ENCODE assay signal across 2 cellular contexts in the genomic region with DNA sequence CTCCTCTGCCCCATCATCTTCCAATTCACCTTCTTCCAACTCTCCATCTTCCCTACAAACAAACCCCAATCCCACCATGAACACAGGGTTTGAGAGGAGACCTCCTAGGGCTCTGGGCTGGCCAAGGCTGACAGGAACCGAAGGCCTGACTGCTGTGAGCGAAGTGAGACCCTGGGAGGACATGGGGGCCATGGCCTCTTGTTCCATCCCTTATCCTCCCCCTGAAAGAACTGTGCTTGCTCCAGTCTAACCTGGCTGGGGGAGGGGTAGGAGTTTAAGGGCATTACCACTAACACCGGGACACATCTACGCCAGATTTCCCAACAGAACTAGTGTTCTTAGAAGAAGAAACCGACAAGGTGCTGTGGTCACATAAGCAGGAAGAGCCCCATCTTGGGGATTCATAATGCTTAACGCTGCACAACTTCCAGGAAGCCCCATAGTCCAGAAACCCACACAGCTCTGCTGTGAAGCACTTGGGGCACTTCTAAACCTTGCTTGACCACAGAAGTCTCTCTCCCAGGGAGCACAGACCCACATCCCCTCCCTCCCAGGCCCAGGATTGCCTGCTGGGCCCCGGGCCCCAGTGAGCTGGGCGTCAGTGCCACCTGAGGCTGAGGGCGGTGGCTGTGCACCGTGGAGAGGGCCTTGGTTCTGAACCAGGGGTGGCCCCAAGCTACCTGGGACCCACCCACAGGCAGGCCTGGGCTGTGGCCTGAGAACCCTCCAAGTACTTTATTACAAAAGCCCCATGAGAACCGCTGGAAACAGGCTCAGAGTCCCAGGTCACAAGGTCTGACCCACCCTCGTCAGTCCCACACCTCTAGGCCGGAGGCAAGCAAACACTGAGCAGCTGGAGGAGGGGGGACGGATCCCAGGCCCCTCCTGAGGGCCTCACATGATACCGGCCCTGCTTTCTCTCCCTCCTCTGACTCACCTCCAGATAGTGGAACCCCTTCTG.
TF ChIP-seq lines count a peak whose summit lies in the region.

No MANE protein-coding gene starts in this region.

TF ChIP-seq in A549, 52 proteins besides CTCF, POLR2A, EP300 and RAD21:
- TF ChIP-seq, protein P1, sequence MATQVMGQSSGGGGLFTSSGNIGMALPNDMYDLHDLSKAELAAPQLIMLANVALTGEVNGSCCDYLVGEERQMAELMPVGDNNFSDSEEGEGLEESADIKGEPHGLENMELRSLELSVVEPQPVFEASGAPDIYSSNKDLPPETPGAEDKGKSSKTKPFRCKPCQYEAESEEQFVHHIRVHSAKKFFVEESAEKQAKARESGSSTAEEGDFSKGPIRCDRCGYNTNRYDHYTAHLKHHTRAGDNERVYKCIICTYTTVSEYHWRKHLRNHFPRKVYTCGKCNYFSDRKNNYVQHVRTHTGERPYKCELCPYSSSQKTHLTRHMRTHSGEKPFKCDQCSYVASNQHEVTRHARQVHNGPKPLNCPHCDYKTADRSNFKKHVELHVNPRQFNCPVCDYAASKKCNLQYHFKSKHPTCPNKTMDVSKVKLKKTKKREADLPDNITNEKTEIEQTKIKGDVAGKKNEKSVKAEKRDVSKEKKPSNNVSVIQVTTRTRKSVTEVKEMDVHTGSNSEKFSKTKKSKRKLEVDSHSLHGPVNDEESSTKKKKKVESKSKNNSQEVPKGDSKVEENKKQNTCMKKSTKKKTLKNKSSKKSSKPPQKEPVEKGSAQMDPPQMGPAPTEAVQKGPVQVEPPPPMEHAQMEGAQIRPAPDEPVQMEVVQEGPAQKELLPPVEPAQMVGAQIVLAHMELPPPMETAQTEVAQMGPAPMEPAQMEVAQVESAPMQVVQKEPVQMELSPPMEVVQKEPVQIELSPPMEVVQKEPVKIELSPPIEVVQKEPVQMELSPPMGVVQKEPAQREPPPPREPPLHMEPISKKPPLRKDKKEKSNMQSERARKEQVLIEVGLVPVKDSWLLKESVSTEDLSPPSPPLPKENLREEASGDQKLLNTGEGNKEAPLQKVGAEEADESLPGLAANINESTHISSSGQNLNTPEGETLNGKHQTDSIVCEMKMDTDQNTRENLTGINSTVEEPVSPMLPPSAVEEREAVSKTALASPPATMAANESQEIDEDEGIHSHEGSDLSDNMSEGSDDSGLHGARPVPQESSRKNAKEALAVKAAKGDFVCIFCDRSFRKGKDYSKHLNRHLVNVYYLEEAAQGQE (IDR thresholded peaks at IDR 0.05), result no peak
- TF ChIP-seq RFX5 (IDR thresholded peaks at IDR 0.05) (no peak), JUNB (IDR thresholded peaks at IDR 0.05) (no peak), FOXS1 (CRISPR knock-in tag; IDR thresholded peaks at IDR 0.05) (no peak)

TF ChIP-seq in K562, 482 proteins besides CTCF, POLR2A, EP300 and RAD21:
- TF ChIP-seq ZNF197 (CRISPR knock-in tag; IDR thresholded peaks at IDR 0.05; ENCODE audit: low read depth), result no peak
- no peak for TF ChIP-seq ZNF253 (CRISPR knock-in tag; conservative IDR thresholded peaks at IDR 0.05)
- peak; percentile 35 for TF ChIP-seq RBFOX2 (IDR thresholded peaks at IDR 0.05; ENCODE audit: low read depth, low read length)
- no peak for TF ChIP-seq EZH2 (IDR thresholded peaks at IDR 0.05; ENCODE audit: borderline replicate concordance, low read depth, low read length)
- TF ChIP-seq TBL1XR1 (IDR thresholded peaks at IDR 0.05; ENCODE audit: low read length in 2 of 2), result no peak
- TF ChIP-seq, protein P2, sequence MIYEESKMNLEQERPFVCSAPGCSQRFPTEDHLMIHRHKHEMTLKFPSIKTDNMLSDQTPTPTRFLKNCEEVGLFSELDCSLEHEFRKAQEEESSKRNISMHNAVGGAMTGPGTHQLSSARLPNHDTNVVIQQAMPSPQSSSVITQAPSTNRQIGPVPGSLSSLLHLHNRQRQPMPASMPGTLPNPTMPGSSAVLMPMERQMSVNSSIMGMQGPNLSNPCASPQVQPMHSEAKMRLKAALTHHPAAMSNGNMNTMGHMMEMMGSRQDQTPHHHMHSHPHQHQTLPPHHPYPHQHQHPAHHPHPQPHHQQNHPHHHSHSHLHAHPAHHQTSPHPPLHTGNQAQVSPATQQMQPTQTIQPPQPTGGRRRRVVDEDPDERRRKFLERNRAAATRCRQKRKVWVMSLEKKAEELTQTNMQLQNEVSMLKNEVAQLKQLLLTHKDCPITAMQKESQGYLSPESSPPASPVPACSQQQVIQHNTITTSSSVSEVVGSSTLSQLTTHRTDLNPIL (CRISPR knock-in tag; IDR thresholded peaks at IDR 0.05), result no peak
- no peak for TF ChIP-seq SMARCA4 (IDR thresholded peaks at IDR 0.05)
- no peak for TF ChIP-seq MAZ (CRISPR knock-in tag; conservative IDR thresholded peaks at IDR 0.05 in 1 of 2, IDR thresholded peaks at IDR 0.05 in 1 of 2)
- TF ChIP-seq ILK (tag; IDR thresholded peaks at IDR 0.05; ENCODE audit: borderline replicate concordance, low read depth), result no peak
- TF ChIP-seq FOSL1 (tag; conservative IDR thresholded peaks at IDR 0.05), result 0 out of 2 replicates have a peak, but pooled peaks have one; percentile 38
